In genomic region chrX:46811101-46811500, GRCh38 we compare ENCODE assay signal across 18 cellular contexts.
"Had no signal": no experiment of that assay in that cellular context is flagged by ENCODE, and none has a peak within 500 bp of the region (broad histone marks: within the 10 kb centered on the region; RNA-seq: fewer than 3 reads in every experiment).

No MANE protein-coding gene starts in this region.

- H3K4me1 ChIP-seq: body of pancreas, esophagus squamous epithelium, gastroesophageal sphincter, heart right ventricle had no signal

- FAIRE-seq: islet of Langerhans had no signal

- ATAC-seq: activated CD4-positive, CD25-positive, alpha-beta regulatory T cell treated with anti-CD3 and anti-CD28 coated beads, Interleukin-2, amount 50 U/mL, for 24 hours; activated T-helper 17 cell treated with anti-CD3 and anti-CD28 coated beads, Interleukin-2, amount 50 U/mL, for 72 hours; body of pancreas; gastroesophageal sphincter; heart right ventricle; stimulated activated effector memory CD8-positive, alpha-beta T cell treated with anti-CD3 and anti-CD28 coated beads, Interleukin-12 subunit alpha, Interleukin-12 subunit beta, amount 100 ng/mL, for 72 hours had no signal

- DNase-seq: activated CD4-positive, alpha-beta T cell treated with anti-CD3 and anti-CD28 coated beads, Interleukin-2, amount 50 U/mL, for 1 hour; activated naive CD4-positive, alpha-beta T cell treated with anti-CD3 and anti-CD28 coated beads, Interleukin-2, amount 50 U/mL, for 16 hours; activated T-cell treated with anti-CD3 and anti-CD28 coated beads for 4 hours; body of pancreas; effector CD4-positive, alpha-beta T cell; esophagus squamous epithelium; heart right ventricle; naive B cell; ovary; stimulated activated CD4-positive, alpha-beta T cell treated with anti-CD3 and anti-CD28 coated beads, Interleukin-12 subunit alpha, Interleukin-12 subunit beta, amount 100 ng/mL, for 4 hours had no signal

- H3K27ac ChIP-seq: body of pancreas, coronary artery, esophagus squamous epithelium, gastroesophageal sphincter, heart right ventricle, ovary, thoracic aorta had no signal

- H3K4me3 ChIP-seq: body of pancreas, coronary artery, esophagus squamous epithelium, gastroesophageal sphincter, heart right ventricle, lung, ovary, thoracic aorta had no signal

- H3K27me3 ChIP-seq: body of pancreas, esophagus squamous epithelium, gastroesophageal sphincter, ovary had no signal

- H3K9me3 ChIP-seq: body of pancreas, esophagus squamous epithelium, gastroesophageal sphincter, heart right ventricle, ovary, thoracic aorta had no signal

- H3K36me3 ChIP-seq: esophagus squamous epithelium, gastroesophageal sphincter, heart right ventricle, ovary, thoracic aorta had no signal
